ENCODE assay signal across 8 cellular contexts in genomic region chr1:36155560-36156328, GRCh38. TPM values are rescaled to one million over a fixed set of nuclear protein-coding genes. Genes with fewer than 3 reads are reported as not detected.
DNase-seq lines count a peak whose midpoint lies in the region; ATAC-seq, FAIRE-seq and TF ChIP-seq lines count a peak whose summit lies in the region.

Gene MAP7D1, plus strand, starts transcription at chr1:36156160. Its CDS starts 258 bp downstream, at chr1:36156418.

- TF ChIP-seq CTCF in kidney (IDR thresholded peaks at IDR 0.05; ENCODE audit: borderline replicate concordance, extremely low read depth, insufficient read depth): no peak

- peaks cover 26 to 31% of the 10 kb centered on the region in 2 donors for H3K4me1 ChIP-seq in kidney (ENCODE audit: control insufficient read depth in 1 of 2, insufficient read depth in 1 of 2, low read depth in 1 of 2, low read length in 2 of 2)

- DNase-seq in NCI-H1694 treated with DMSO at 0.1 percent for 48 hours (lab: John Stamatoyannopoulos, UW) (peak; percentile 32), NCI-H1694 (lab: John Stamatoyannopoulos, UW) (no peak), NCI-H2227 (lab: John Stamatoyannopoulos, UW; ENCODE audit: unreplicated experiment) (peak; percentile 90), kidney (peak; percentile 96)
- DNase-seq in central memory CD4-positive, alpha-beta T cell: peak; percentile 87
- DNase-seq in stimulated activated CD4-positive, alpha-beta T cell treated with anti-CD3 and anti-CD28 coated beads, Interleukin-15, amount 100 ng/mL, for 24 hours: peak; percentile 90

- intact Hi-C loops in kidney (cut with DNase I): no loop called here

- peak; percentile 48 for ATAC-seq in HG02938 (IDR thresholded peaks at IDR 0.05; ENCODE audit: unreplicated experiment)
- peak; percentile 75 to 79 for ATAC-seq in activated CD4-positive, CD25-positive, alpha-beta regulatory T cell treated with anti-CD3 and anti-CD28 coated beads, Interleukin-2, amount 50 U/mL, for 24 hours

- H3K9me3 ChIP-seq in kidney (ENCODE audit: control insufficient read depth in 1 of 2, low read length in 2 of 2): no peaks in the 10 kb centered on the region

- H3K27ac ChIP-seq in kidney (ENCODE audit: low read depth in 2 of 2, low read length in 2 of 2): peak within 1 kb of the TSS; percentile 96 to 98

- FAIRE-seq in kidney (lab: Jason Lieb, UNC): no peak

- peak within 1 kb of the TSS; percentile 82 to 91 for H3K4me3 ChIP-seq in kidney (ENCODE audit: low read length in 2 of 2)

- H3K36me3 ChIP-seq in kidney (ENCODE audit: control insufficient read depth in 1 of 2, insufficient read depth in 2 of 2, low read length in 2 of 2): peaks cover 0 to 5% of the 10 kb centered on the region in 2 donors

- peak within 1 kb of the TSS; percentile 99 to 100 for H3K9ac ChIP-seq in kidney (ENCODE audit: low read length in 2 of 2)

RNA-seq across cellular contexts. Expression of gene MAP7D1, which starts in this region (rescaled TPM):
- 78.7 TPM for total RNA-seq in kidney
- 47.5 TPM for polyA plus RNA-seq in kidney (ENCODE audit: insufficient read depth, low read depth, low replicate concordance)
